Comparison of ENCODE assay signal across 8 cellular contexts in genomic region chr20:35743693-35744491, GRCh38. TPM values are rescaled to one million over a fixed set of nuclear protein-coding genes. Genes with fewer than 3 reads are reported as not detected.
A peak's percentile ranks its signal among the peaks of the same experiment; 100 is the strongest.
DNase-seq lines count a peak whose midpoint lies in the region; ATAC-seq and TF ChIP-seq lines count a peak whose summit lies in the region.

No MANE protein-coding gene starts in this region.

- H3K9me3 Mint-ChIP-seq in CD14-positive monocyte = no peaks in the 10 kb centered on the region
- H3K9me3 Mint-ChIP-seq in brain = peaks cover 0 to 4% (median 0%) of the 10 kb centered on the region in 5 experiments

- peaks cover 38% of the 10 kb centered on the region for H3K4me1 Mint-ChIP-seq in CD14-positive monocyte
- peaks cover 42% of the 10 kb centered on the region for H3K4me1 Mint-ChIP-seq in brain

- peak overlapping the region; percentile 99 for H3K4me3 Mint-ChIP-seq in CD14-positive monocyte
- H3K4me3 Mint-ChIP-seq in brain = peak overlapping the region; percentile 89 to 100 (median 95)

- ATAC-seq in HG02981 (IDR thresholded peaks at IDR 0.05; ENCODE audit: unreplicated experiment) = no peak

- DNase-seq in CD14-positive monocyte (ENCODE audit: low spot score) (no peak), MV-4-11 (lab: John Stamatoyannopoulos, UW) (peak; percentile 78), myocyte (ENCODE audit: low read depth) (peak; percentile 27), putamen (ENCODE audit: low spot score) (no peak), GOT3 (lab: John Stamatoyannopoulos, UW) (no peak), KG1 (lab: John Stamatoyannopoulos, UW) (no peak)

- peaks cover 21% of the 10 kb centered on the region in 2 donors for H3K36me3 Mint-ChIP-seq in CD14-positive monocyte
- H3K36me3 Mint-ChIP-seq in brain = peaks cover 30% of the 10 kb centered on the region

- intact Hi-C loops in CD14-positive monocyte (cut with micrococcal nuclease) = loop anchor here in 1 of 2 donors (5.0 kb wide), 1 partner anchor 127 kb away; the partner anchor contains the start of gene SPAG4

- H3K27ac Mint-ChIP-seq in CD14-positive monocyte (peak overlapping the region; percentile 97 to 100 (median 100)), brain (peak overlapping the region; percentile 99 to 100 (median 100))

- H3K27me3 Mint-ChIP-seq in CD14-positive monocyte (ENCODE audit: low read depth in 3 of 3) = peaks cover 0 to 2% (median 0%) of the 10 kb centered on the region in 3 donors
- H3K27me3 Mint-ChIP-seq in brain = peaks cover 22% of the 10 kb centered on the region

- TF ChIP-seq CTCF in CD14-positive monocyte (IDR thresholded peaks at IDR 0.05) (no peak), brain (conservative IDR thresholded peaks at IDR 0.05) (no peak)

RNA-seq across cellular contexts. Expression of gene RBM39, which starts 1.8 kb away (rescaled TPM):
- polyA plus RNA-seq in CD14-positive monocyte = 10 to 100 TPM; 89.5 to 98.0 TPM
- 105 TPM for polyA plus RNA-seq in brain (ENCODE audit: insufficient read depth, low read depth, low replicate concordance)
- 218 and 242 TPM in 2 replicates for total RNA-seq in myocyte
- polyA plus RNA-seq in myocyte (2012) = 147 TPM

RNA-seq across cellular contexts. Expression of gene PHF20, which starts 27.9 kb away (rescaled TPM):
- polyA plus RNA-seq in CD14-positive monocyte = 10 to 100 TPM; 73.6 to 78.2 TPM
- polyA plus RNA-seq in brain (ENCODE audit: insufficient read depth, low read depth, low replicate concordance) = 34.9 TPM
- 27.1 and 28.5 TPM in 2 replicates for total RNA-seq in myocyte
- 25.1 TPM for polyA plus RNA-seq in myocyte (2012)

RNA-seq across cellular contexts. Expression of gene ROMO1, which starts 44.7 kb away (rescaled TPM):
- polyA plus RNA-seq in CD14-positive monocyte (100 to 1,000 TPM; 352 to 448 TPM), brain (ENCODE audit: insufficient read depth, low read depth, low replicate concordance) (249 TPM)
- 227 and 282 TPM in 2 replicates for total RNA-seq in myocyte
- polyA plus RNA-seq in myocyte (2012) = 343 TPM

RNA-seq across cellular contexts. Expression of gene NFS1, which starts 44.7 kb away (rescaled TPM):
- polyA plus RNA-seq in CD14-positive monocyte = 10 to 100 TPM; 18.1 to 19.2 TPM
- polyA plus RNA-seq in brain (ENCODE audit: insufficient read depth, low read depth, low replicate concordance) = 44.4 TPM
- total RNA-seq in myocyte = 34.3 and 37.1 TPM in 2 replicates
- 38.0 TPM for polyA plus RNA-seq in myocyte (2012)

Comparison
In these comparisons a context has a peak if more than half of its experiments do, and no peak if none do; other contexts are left out.
1. DNase-seq: peak in MV-4-11 (single experiment) and myocyte (single experiment); none in CD14-positive monocyte (single experiment), putamen (single experiment), GOT3 (single experiment) and KG1 (single experiment).